ENCODE assay signal across 8 cellular contexts in genomic region chr11:9577551-9577950, GRCh38. TPM values are rescaled to one million over a fixed set of nuclear protein-coding genes. Genes with fewer than 3 reads are reported as not detected.
DNase-seq lines count a peak whose midpoint lies in the region; ATAC-seq and TF ChIP-seq lines count a peak whose summit lies in the region.

No MANE protein-coding gene starts in this region.

- DNase-seq in GM23338 (ENCODE audit: low spot score) (no peak), SK-N-SH (no peak), fibroblast of lung (ENCODE audit: low read depth in 2 of 2) (peak; percentile 54 to 59), D341Med (ENCODE audit: low spot score) (no peak)

- no peaks in the 10 kb centered on the region for H3K9me3 Mint-ChIP-seq in GM23338

- no peak for TF ChIP-seq RAD21 in SK-N-SH (IDR thresholded peaks at IDR 0.05; ENCODE audit: low read length)

- H2AFZ ChIP-seq in GM23338 (no peak overlapping the region), SK-N-SH (ENCODE audit: low read depth) (no peak overlapping the region), fibroblast of lung (ENCODE audit: low read length) (no peak overlapping the region)

- peaks cover 21% of the 10 kb centered on the region for H3K4me1 Mint-ChIP-seq in GM23338

- peak overlapping the region; percentile 51 for H3K27ac ChIP-seq in GM23338 (ENCODE audit: low read depth)
- peak overlapping the region; percentile 65 to 99 for H3K27ac ChIP-seq in SK-N-SH (ENCODE audit: low read depth in 2 of 2, low read length in 1 of 2)
- peak overlapping the region; percentile 89 for H3K27ac ChIP-seq in fibroblast of lung (ENCODE audit: insufficient read depth, low read length)

- no peak overlapping the region for H3K27ac Mint-ChIP-seq in GM23338

- H4K20me1 ChIP-seq in GM23338 (replicated peaks; ENCODE audit: insufficient read depth): peaks cover 19% of the 10 kb centered on the region
- H4K20me1 ChIP-seq in SK-N-SH (ENCODE audit: insufficient read depth): peaks cover 5% of the 10 kb centered on the region; the same call in 1 of the 2 replicates
- no peaks in the 10 kb centered on the region for H4K20me1 ChIP-seq in fibroblast of lung (ENCODE audit: control insufficient read depth, extremely low read depth, insufficient read depth, low read length)

- H3K9me2 ChIP-seq in GM23338 (ENCODE audit: insufficient read depth) (no peaks in the 10 kb centered on the region), SK-N-SH (no peaks in the 10 kb centered on the region)

- CTCF ChIA-PET in SK-N-SH (lab: Yijun Ruan, JAX): interaction anchor here (0.8 to 3.2 kb wide), 9 partner anchors 13 to 181 kb away, joined by 3 to 11 read pairs (median 4); no protein-coding TSS in a partner anchor

- no peak for ATAC-seq in GM23338
- no peak for ATAC-seq in GM18867 (IDR thresholded peaks at IDR 0.05; ENCODE audit: unreplicated experiment)
- ATAC-seq in HG03097 (IDR thresholded peaks at IDR 0.05; ENCODE audit: low FRiP score, unreplicated experiment): no peak
- no peak for ATAC-seq in HG03175 (IDR thresholded peaks at IDR 0.05; ENCODE audit: unreplicated experiment)

- peaks cover 78% of the 10 kb centered on the region for H3K36me3 Mint-ChIP-seq in GM23338 (ENCODE audit: low read depth)

- H3K36me3 ChIP-seq in GM23338 (ENCODE audit: insufficient read depth): peaks cover 59% of the 10 kb centered on the region
- peaks cover 55 to 60% of the 10 kb centered on the region in 2 experiments for H3K36me3 ChIP-seq in SK-N-SH (replicated peaks in 1 of 2; ENCODE audit: control insufficient read depth in 1 of 2, insufficient read depth in 2 of 2, low read length in 1 of 2)
- H3K36me3 ChIP-seq in fibroblast of lung (ENCODE audit: control insufficient read depth, insufficient read depth, low read length): peaks cover 6% of the 10 kb centered on the region
- H3K36me3 ChIP-seq in skeletal muscle satellite cell (ENCODE audit: insufficient read depth, low read length): peaks cover 46% of the 10 kb centered on the region

- H3K4me3 ChIP-seq in GM23338 (0 out of 2 replicates have a peak overlapping the region, but pooled peaks have one; percentile 10), SK-N-SH (ENCODE audit: low read depth in 2 of 2, low read length in 1 of 2) (peak overlapping the region; percentile 70 to 89; a peak in 3 of 4 replicates), fibroblast of lung (replicated peaks in 1 of 4; ENCODE audit: control extremely low read depth in 1 of 4, insufficient read depth in 1 of 4, low read depth in 3 of 4, low read length in 4 of 4) (peak overlapping the region; percentile 66 to 78 (median 76)), skeletal muscle satellite cell (ENCODE audit: low read length) (peak overlapping the region; percentile 80)

- H3K4me3 Mint-ChIP-seq in GM23338: peak overlapping the region; percentile 48

- H3K27me3 Mint-ChIP-seq in GM23338 (ENCODE audit: insufficient read depth, low read depth, poor library complexity): peaks cover 12% of the 10 kb centered on the region

- TF ChIP-seq CTCF in GM23338 (conservative IDR thresholded peaks at IDR 0.05; ENCODE audit: low read depth in 2 of 2): no peak
- TF ChIP-seq CTCF in SK-N-SH (IDR thresholded peaks at IDR 0.05): no peak
- TF ChIP-seq CTCF in fibroblast of lung (conservative IDR thresholded peaks at IDR 0.05 in 1 of 2, IDR thresholded peaks at IDR 0.05 in 1 of 2; ENCODE audit: low read depth in 1 of 2, low read length in 2 of 2): no peak

- no peak for TF ChIP-seq EP300 in SK-N-SH (IDR thresholded peaks at IDR 0.05; ENCODE audit: borderline replicate concordance in 1 of 2, low read depth in 1 of 2, low read length in 1 of 2)

- H3K4me2 ChIP-seq in GM23338 (peak overlapping the region; percentile 78; the same call in 1 of the 2 replicates), SK-N-SH (peak overlapping the region; percentile 90), fibroblast of lung (ENCODE audit: extremely low read depth, insufficient read depth, low read length) (peak overlapping the region; percentile 82), skeletal muscle satellite cell (ENCODE audit: low read length) (peak overlapping the region; percentile 84)

- H3K27me3 ChIP-seq in GM23338 (ENCODE audit: insufficient read depth) (no peaks in the 10 kb centered on the region), SK-N-SH (ENCODE audit: insufficient read depth) (no peaks in the 10 kb centered on the region), fibroblast of lung (ENCODE audit: control insufficient read depth, insufficient read depth, low read length) (no peaks in the 10 kb centered on the region), skeletal muscle satellite cell (ENCODE audit: control insufficient read depth, insufficient read depth, low read length) (no peaks in the 10 kb centered on the region)

- POLR2A ChIA-PET in SK-N-SH (lab: Yijun Ruan, JAX): interaction anchor here (1.0 kb wide), 1 partner anchor 171 kb away, joined by 3 read pairs; no protein-coding TSS in a partner anchor

- H3K9ac ChIP-seq in SK-N-SH (peak overlapping the region; percentile 98), fibroblast of lung (ENCODE audit: insufficient read depth, low read length) (peak overlapping the region; percentile 51), skeletal muscle satellite cell (ENCODE audit: low read depth, low read length) (peak overlapping the region; percentile 96)

- 25% methylated on average over 7 of the region's 7 CpGs for WGBS in SK-N-SH (ENCODE audit: low lambda C conversion rate)

- H3K79me2 ChIP-seq in GM23338 (replicated peaks; ENCODE audit: insufficient read depth) (peaks cover 62% of the 10 kb centered on the region), SK-N-SH (ENCODE audit: insufficient read depth) (peaks cover 88% of the 10 kb centered on the region), fibroblast of lung (ENCODE audit: control insufficient read depth, insufficient read depth, low read length) (peaks cover 85% of the 10 kb centered on the region)

- H3K4me1 ChIP-seq in GM23338 (ENCODE audit: insufficient read depth) (peaks cover 11% of the 10 kb centered on the region), SK-N-SH (ENCODE audit: control insufficient read depth in 1 of 2, insufficient read depth in 2 of 2, low read depth in 1 of 2, low read length in 1 of 2) (peaks cover 7 to 9% of the 10 kb centered on the region in 2 experiments; a peak in 3 of 4 replicates), fibroblast of lung (ENCODE audit: control insufficient read depth, extremely low read depth, insufficient read depth, low read length) (peaks cover 2% of the 10 kb centered on the region), skeletal muscle satellite cell (ENCODE audit: control insufficient read depth, insufficient read depth, low read length) (peaks cover 17% of the 10 kb centered on the region)

- H3K9me3 ChIP-seq in SK-N-SH: no peaks in the 10 kb centered on the region
- no peaks in the 10 kb centered on the region for H3K9me3 ChIP-seq in fibroblast of lung (ENCODE audit: control insufficient read depth, insufficient read depth, low read depth, low read length)
- no peaks in the 10 kb centered on the region for H3K9me3 ChIP-seq in skeletal muscle satellite cell (replicated peaks; ENCODE audit: low read length)

- H3F3A ChIP-seq in GM23338 (replicated peaks; ENCODE audit: low read depth) (peaks cover 9% of the 10 kb centered on the region), SK-N-SH (replicated peaks; ENCODE audit: insufficient read depth) (peaks cover 24% of the 10 kb centered on the region)

TF ChIP-seq in GM23338, 12 proteins besides CTCF, POLR2A, EP300 and RAD21 (continues in another document):
- TF ChIP-seq JUNB (IDR thresholded peaks at IDR 0.05; ENCODE audit: unreplicated experiment) (no peak), ZNF331 (CRISPR knock-in tag; IDR thresholded peaks at IDR 0.05; ENCODE audit: low read depth) (no peak)

TF ChIP-seq in SK-N-SH, 30 proteins besides CTCF, POLR2A, EP300 and RAD21:
- TF ChIP-seq FOXJ3 (CRISPR knock-in tag; IDR thresholded peaks at IDR 0.05) (no peak), FOXM1 (IDR thresholded peaks at IDR 0.05; ENCODE audit: low read depth) (no peak), ZBTB33 (IDR thresholded peaks at IDR 0.05; ENCODE audit: borderline replicate concordance, low read depth) (no peak), NFIC (IDR thresholded peaks at IDR 0.05; ENCODE audit: borderline replicate concordance) (no peak), FOSL2 (IDR thresholded peaks at IDR 0.05; ENCODE audit: borderline replicate concordance, low read depth) (no peak), NRF1 (IDR thresholded peaks at IDR 0.05; ENCODE audit: low read depth, low read length) (no peak), SIN3A (IDR thresholded peaks at IDR 0.05; ENCODE audit: borderline replicate concordance, low read depth, low read length) (no peak), GATA2 (CRISPR knock-in tag; IDR thresholded peaks at IDR 0.05) (no peak)
TF ChIP-seq in SK-N-SH: peak in this region for 0.

RNA-seq across cellular contexts. Expression of gene WEE1, which starts 4.1 kb away (rescaled TPM):
- 144 and 149 TPM in 2 replicates for total RNA-seq in GM23338 (2014; rRNA removed; shearing (Covaris generic))
- polyA plus RNA-seq in GM23338 (2016; fragmentation: Nextera tagmentation; extraction: Ambion mirVana): 48.9 and 50.7 TPM in 2 replicates
- 16.9 and 20.6 TPM in 2 replicates for polyA plus RNA-seq in SK-N-SH (2012; rRNA removed)
- 18.0 and 21.1 TPM in 2 replicates for polyA plus RNA-seq in SK-N-SH (2012; cell fraction: cytosol; rRNA removed)
- 27.1 and 54.9 TPM in 2 replicates for polyA plus RNA-seq in SK-N-SH (2012; cell fraction: nucleus; rRNA removed)
- 24.4 and 55.2 TPM in 2 replicates for total RNA-seq in fibroblast of lung
- 47.2 and 77.5 TPM in 2 replicates for polyA plus RNA-seq in fibroblast of lung
- 21.4 and 34.6 TPM in 2 replicates for polyA plus RNA-seq in fibroblast of lung (2012)
- 4.4 and 8.8 TPM in 2 replicates for polyA minus RNA-seq in fibroblast of lung (ENCODE audit: low replicate concordance)
- total RNA-seq in skeletal muscle satellite cell (2012; rRNA removed): 13.1 and 14.7 TPM in 2 replicates

Comparison
In these comparisons a context has a peak if more than half of its experiments do, and no peak if none do; other contexts are left out.
1. DNase-seq: peak in fibroblast of lung (2 of 2); none in GM23338 (single experiment), SK-N-SH (single experiment) and D341Med (single experiment).
2. H3K4me3 ChIP-seq: peak in every context shown above with its lines; median percentile 80 in skeletal muscle satellite cell; 80 in SK-N-SH; 76 in fibroblast of lung; 10 in GM23338.
3. Peak in every context shown above with its lines, with median percentiles within 50 percentile points of each other: H3K27ac ChIP-seq, H3K4me2 ChIP-seq and H3K9ac ChIP-seq.